1 cellular context compared by ENCODE assay signal in genomic region chr2:126776701-126777619, GRCh38.
TF ChIP-seq lines count a peak whose summit lies in the region.

No MANE protein-coding gene starts in this region.

TF ChIP-seq in HepG2, 621 proteins besides CTCF, POLR2A, EP300 and RAD21 (continued from another document and continues in another):
- TF ChIP-seq, protein P1, sequence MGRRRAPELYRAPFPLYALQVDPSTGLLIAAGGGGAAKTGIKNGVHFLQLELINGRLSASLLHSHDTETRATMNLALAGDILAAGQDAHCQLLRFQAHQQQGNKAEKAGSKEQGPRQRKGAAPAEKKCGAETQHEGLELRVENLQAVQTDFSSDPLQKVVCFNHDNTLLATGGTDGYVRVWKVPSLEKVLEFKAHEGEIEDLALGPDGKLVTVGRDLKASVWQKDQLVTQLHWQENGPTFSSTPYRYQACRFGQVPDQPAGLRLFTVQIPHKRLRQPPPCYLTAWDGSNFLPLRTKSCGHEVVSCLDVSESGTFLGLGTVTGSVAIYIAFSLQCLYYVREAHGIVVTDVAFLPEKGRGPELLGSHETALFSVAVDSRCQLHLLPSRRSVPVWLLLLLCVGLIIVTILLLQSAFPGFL (CRISPR knock-in tag; IDR thresholded peaks at IDR 0.05) = no peak
- no peak for TF ChIP-seq PCBP1 (IDR thresholded peaks at IDR 0.05; ENCODE audit: borderline replicate concordance, low read depth, low read length)
- TF ChIP-seq ZNF615 (CRISPR knock-in tag; IDR thresholded peaks at IDR 0.05; ENCODE audit: borderline replicate concordance) = no peak
- 0 out of 2 replicates have a peak, but pooled peaks have one; percentile 46 for TF ChIP-seq PITX1 (CRISPR knock-in tag; IDR thresholded peaks at IDR 0.05)
- TF ChIP-seq HDAC6 (IDR thresholded peaks at IDR 0.05; ENCODE audit: low read depth, low read length) = no peak
- TF ChIP-seq, protein P2, sequence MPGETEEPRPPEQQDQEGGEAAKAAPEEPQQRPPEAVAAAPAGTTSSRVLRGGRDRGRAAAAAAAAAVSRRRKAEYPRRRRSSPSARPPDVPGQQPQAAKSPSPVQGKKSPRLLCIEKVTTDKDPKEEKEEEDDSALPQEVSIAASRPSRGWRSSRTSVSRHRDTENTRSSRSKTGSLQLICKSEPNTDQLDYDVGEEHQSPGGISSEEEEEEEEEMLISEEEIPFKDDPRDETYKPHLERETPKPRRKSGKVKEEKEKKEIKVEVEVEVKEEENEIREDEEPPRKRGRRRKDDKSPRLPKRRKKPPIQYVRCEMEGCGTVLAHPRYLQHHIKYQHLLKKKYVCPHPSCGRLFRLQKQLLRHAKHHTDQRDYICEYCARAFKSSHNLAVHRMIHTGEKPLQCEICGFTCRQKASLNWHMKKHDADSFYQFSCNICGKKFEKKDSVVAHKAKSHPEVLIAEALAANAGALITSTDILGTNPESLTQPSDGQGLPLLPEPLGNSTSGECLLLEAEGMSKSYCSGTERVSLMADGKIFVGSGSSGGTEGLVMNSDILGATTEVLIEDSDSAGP (CRISPR knock-in tag; IDR thresholded peaks at IDR 0.05; ENCODE audit: borderline replicate concordance) = peak; percentile 54; the same call in 1 of the 2 replicates
- 0 out of 2 replicates have a peak, but pooled peaks have one; percentile 33 for TF ChIP-seq HES4 (CRISPR knock-in tag; IDR thresholded peaks at IDR 0.05; ENCODE audit: borderline replicate concordance)
- no peak for TF ChIP-seq SMAD9 (CRISPR knock-in tag; IDR thresholded peaks at IDR 0.05)
- no peak for TF ChIP-seq DNMT3B (CRISPR knock-in tag; conservative IDR thresholded peaks at IDR 0.05)
- no peak for TF ChIP-seq GLI4 (CRISPR knock-in tag; IDR thresholded peaks at IDR 0.05; ENCODE audit: borderline replicate concordance)
- TF ChIP-seq, protein P3, sequence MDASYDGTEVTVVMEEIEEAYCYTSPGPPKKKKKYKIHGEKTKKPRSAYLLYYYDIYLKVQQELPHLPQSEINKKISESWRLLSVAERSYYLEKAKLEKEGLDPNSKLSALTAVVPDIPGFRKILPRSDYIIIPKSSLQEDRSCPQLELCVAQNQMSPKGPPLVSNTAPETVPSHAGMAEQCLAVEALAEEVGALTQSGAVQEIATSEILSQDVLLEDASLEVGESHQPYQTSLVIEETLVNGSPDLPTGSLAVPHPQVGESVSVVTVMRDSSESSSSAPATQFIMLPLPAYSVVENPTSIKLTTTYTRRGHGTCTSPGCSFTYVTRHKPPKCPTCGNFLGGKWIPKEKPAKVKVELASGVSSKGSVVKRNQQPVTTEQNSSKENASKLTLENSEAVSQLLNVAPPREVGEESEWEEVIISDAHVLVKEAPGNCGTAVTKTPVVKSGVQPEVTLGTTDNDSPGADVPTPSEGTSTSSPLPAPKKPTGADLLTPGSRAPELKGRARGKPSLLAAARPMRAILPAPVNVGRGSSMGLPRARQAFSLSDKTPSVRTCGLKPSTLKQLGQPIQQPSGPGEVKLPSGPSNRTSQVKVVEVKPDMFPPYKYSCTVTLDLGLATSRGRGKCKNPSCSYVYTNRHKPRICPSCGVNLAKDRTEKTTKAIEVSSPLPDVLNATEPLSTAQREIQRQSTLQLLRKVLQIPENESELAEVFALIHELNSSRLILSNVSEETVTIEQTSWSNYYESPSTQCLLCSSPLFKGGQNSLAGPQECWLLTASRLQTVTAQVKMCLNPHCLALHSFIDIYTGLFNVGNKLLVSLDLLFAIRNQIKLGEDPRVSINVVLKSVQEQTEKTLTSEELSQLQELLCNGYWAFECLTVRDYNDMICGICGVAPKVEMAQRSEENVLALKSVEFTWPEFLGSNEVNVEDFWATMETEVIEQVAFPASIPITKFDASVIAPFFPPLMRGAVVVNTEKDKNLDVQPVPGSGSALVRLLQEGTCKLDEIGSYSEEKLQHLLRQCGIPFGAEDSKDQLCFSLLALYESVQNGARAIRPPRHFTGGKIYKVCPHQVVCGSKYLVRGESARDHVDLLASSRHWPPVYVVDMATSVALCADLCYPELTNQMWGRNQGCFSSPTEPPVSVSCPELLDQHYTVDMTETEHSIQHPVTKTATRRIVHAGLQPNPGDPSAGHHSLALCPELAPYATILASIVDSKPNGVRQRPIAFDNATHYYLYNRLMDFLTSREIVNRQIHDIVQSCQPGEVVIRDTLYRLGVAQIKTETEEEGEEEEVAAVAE (CRISPR knock-in tag; IDR thresholded peaks at IDR 0.05; ENCODE audit: borderline replicate concordance) = no peak
- no peak; a peak in 1 of 4 replicates for TF ChIP-seq KLF16 (CRISPR knock-in tag; IDR thresholded peaks at IDR 0.05)
- 0 out of 2 replicates have a peak, but pooled peaks have one; percentile 1 for TF ChIP-seq KDM3A (CRISPR knock-in tag; IDR thresholded peaks at IDR 0.05; ENCODE audit: low read depth)
- TF ChIP-seq HNF4A (CRISPR knock-in tag; IDR thresholded peaks at IDR 0.05) = peak; percentile 18; the same call in 1 of the 2 replicates
- TF ChIP-seq ADNP (CRISPR knock-in tag; IDR thresholded peaks at IDR 0.05) = no peak
- TF ChIP-seq SIN3B (IDR thresholded peaks at IDR 0.05; ENCODE audit: low read length) = no peak
- TF ChIP-seq JUNB (CRISPR knock-in tag; IDR thresholded peaks at IDR 0.05; ENCODE audit: borderline replicate concordance) = no peak
- peak; percentile 40; the same call in 1 of the 2 replicates for TF ChIP-seq ZNF839 (CRISPR knock-in tag; IDR thresholded peaks at IDR 0.05; ENCODE audit: borderline replicate concordance)
- no peak for TF ChIP-seq SP5 (CRISPR knock-in tag; IDR thresholded peaks at IDR 0.05; ENCODE audit: borderline replicate concordance, low read depth)
- no peak for TF ChIP-seq SMAD1 (CRISPR knock-in tag; IDR thresholded peaks at IDR 0.05; ENCODE audit: borderline replicate concordance, low read depth)
- no peak for TF ChIP-seq ZSCAN30 (CRISPR knock-in tag; IDR thresholded peaks at IDR 0.05)
- no peak for TF ChIP-seq GATAD2A (CRISPR knock-in tag; IDR thresholded peaks at IDR 0.05)
- no peak for TF ChIP-seq PHF5A (CRISPR knock-in tag; IDR thresholded peaks at IDR 0.05; ENCODE audit: low read depth, unreplicated experiment)
- TF ChIP-seq SPEN (CRISPR knock-in tag; IDR thresholded peaks at IDR 0.05; ENCODE audit: low read depth) = no peak
- TF ChIP-seq, protein P4, sequence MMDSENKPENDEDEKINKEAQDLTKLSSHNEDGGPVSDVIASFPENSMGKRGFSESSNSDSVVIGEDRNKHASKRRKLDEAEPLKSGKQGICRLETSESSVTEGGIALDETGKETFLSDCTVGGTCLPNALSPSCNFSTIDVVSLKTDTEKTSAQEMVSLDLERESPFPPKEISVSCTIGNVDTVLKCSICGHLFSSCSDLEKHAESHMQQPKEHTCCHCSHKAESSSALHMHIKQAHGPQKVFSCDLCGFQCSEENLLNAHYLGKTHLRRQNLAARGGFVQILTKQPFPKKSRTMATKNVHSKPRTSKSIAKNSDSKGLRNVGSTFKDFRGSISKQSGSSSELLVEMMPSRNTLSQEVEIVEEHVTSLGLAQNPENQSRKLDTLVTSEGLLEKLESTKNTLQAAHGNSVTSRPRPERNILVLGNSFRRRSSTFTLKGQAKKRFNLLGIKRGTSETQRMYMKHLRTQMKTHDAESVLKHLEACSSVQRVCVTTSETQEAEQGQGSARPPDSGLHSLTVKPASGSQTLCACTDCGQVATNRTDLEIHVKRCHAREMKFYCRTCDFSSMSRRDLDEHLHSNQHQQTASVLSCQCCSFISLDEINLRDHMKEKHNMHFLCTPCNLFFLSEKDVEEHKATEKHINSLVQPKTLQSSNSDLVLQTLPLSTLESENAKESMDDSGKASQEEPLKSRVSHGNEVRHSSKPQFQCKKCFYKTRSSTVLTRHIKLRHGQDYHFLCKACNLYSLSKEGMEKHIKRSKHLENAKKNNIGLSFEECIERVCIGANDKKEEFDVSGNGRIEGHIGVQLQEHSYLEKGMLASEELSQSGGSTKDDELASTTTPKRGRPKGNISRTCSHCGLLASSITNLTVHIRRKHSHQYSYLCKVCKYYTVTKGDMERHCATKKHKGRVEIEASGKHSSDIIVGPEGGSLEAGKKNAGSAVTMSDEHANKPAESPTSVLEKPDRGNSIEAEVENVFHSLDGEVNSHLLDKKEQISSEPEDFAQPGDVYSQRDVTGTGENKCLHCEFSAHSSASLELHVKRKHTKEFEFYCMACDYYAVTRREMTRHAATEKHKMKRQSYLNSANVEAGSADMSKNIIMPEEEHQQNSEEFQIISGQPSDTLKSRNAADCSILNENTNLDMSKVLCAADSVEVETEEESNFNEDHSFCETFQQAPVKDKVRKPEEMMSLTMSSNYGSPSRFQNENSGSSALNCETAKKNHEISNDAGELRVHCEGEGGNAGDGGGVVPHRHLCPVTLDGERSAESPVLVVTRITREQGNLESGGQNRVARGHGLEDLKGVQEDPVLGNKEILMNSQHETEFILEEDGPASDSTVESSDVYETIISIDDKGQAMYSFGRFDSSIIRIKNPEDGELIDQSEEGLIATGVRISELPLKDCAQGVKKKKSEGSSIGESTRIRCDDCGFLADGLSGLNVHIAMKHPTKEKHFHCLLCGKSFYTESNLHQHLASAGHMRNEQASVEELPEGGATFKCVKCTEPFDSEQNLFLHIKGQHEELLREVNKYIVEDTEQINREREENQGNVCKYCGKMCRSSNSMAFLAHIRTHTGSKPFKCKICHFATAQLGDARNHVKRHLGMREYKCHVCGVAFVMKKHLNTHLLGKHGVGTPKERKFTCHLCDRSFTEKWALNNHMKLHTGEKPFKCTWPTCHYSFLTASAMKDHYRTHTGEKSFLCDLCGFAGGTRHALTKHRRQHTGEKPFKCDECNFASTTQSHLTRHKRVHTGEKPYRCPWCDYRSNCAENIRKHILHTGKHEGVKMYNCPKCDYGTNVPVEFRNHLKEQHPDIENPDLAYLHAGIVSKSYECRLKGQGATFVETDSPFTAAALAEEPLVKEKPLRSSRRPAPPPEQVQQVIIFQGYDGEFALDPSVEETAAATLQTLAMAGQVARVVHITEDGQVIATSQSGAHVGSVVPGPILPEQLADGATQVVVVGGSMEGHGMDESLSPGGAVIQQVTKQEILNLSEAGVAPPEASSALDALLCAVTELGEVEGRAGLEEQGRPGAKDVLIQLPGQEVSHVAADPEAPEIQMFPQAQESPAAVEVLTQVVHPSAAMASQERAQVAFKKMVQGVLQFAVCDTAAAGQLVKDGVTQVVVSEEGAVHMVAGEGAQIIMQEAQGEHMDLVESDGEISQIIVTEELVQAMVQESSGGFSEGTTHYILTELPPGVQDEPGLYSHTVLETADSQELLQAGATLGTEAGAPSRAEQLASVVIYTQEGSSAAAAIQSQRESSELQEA (CRISPR knock-in tag; IDR thresholded peaks at IDR 0.05; ENCODE audit: not compliant biosample characterization) = peak; percentile 35
- TF ChIP-seq POGK (CRISPR knock-in tag; conservative IDR thresholded peaks at IDR 0.05) = peak; percentile 53; the same call in 1 of the 2 replicates
- TF ChIP-seq ZNF530 (CRISPR knock-in tag; IDR thresholded peaks at IDR 0.05; ENCODE audit: low read depth) = no peak
- TF ChIP-seq TOE1 (CRISPR knock-in tag; IDR thresholded peaks at IDR 0.05) = no peak
- no peak for TF ChIP-seq TCF7L2 (IDR thresholded peaks at IDR 0.05; ENCODE audit: low read depth, low read length)
- 0 out of 2 replicates have a peak, but pooled peaks have one; percentile 43 for TF ChIP-seq NRL (CRISPR knock-in tag; IDR thresholded peaks at IDR 0.05; ENCODE audit: borderline replicate concordance)
- TF ChIP-seq NAIF1 (CRISPR knock-in tag; IDR thresholded peaks at IDR 0.05; ENCODE audit: borderline replicate concordance) = no peak
- peak; percentile 35; the same call in 1 of the 2 replicates for TF ChIP-seq ZNF709 (CRISPR knock-in tag; IDR thresholded peaks at IDR 0.05)
- TF ChIP-seq, protein P5, sequence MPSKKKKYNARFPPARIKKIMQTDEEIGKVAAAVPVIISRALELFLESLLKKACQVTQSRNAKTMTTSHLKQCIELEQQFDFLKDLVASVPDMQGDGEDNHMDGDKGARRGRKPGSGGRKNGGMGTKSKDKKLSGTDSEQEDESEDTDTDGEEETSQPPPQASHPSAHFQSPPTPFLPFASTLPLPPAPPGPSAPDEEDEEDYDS (CRISPR knock-in tag; IDR thresholded peaks at IDR 0.05) = no peak
- TF ChIP-seq ZEB1 (IDR thresholded peaks at IDR 0.05; ENCODE audit: insufficient replicate concordance, low read depth) = no peak
- no peak for TF ChIP-seq ARNT (IDR thresholded peaks at IDR 0.05)
- TF ChIP-seq ARID2 (CRISPR knock-in tag; IDR thresholded peaks at IDR 0.05; ENCODE audit: borderline replicate concordance) = no peak
- TF ChIP-seq, protein P6, sequence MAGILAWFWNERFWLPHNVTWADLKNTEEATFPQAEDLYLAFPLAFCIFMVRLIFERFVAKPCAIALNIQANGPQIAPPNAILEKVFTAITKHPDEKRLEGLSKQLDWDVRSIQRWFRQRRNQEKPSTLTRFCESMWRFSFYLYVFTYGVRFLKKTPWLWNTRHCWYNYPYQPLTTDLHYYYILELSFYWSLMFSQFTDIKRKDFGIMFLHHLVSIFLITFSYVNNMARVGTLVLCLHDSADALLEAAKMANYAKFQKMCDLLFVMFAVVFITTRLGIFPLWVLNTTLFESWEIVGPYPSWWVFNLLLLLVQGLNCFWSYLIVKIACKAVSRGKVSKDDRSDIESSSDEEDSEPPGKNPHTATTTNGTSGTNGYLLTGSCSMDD (CRISPR knock-in tag; IDR thresholded peaks at IDR 0.05) = no peak
- TF ChIP-seq ZNF580 (CRISPR knock-in tag; IDR thresholded peaks at IDR 0.05; ENCODE audit: borderline replicate concordance, low read depth) = no peak
- no peak for TF ChIP-seq NBN (conservative IDR thresholded peaks at IDR 0.05)
